In genomic region chr18:58668897-58669296, GRCh38 we compare ENCODE assay signal across 14 cellular contexts. TPM values are rescaled to one million over a fixed set of nuclear protein-coding genes. Genes with fewer than 3 reads are reported as not detected.
DNase-seq lines count a peak whose midpoint lies in the region; ATAC-seq and TF ChIP-seq lines count a peak whose summit lies in the region.
"Had no signal": no experiment of that assay in that cellular context is flagged by ENCODE, and none has a peak within 500 bp of the region (broad histone marks: within the 10 kb centered on the region; RNA-seq: fewer than 3 reads in every experiment).

No MANE protein-coding gene starts in this region.

- H3K4ac ChIP-seq in mesendoderm (ENCODE audit: low read depth, low read length): no peak overlapping the region

- H3K4me3 ChIP-seq in RWPE2 (ENCODE audit: severe bottlenecking): no peak overlapping the region
- H3K4me3 ChIP-seq in mesendoderm (ENCODE audit: low read length): no peak overlapping the region
- H3K4me3 ChIP-seq: lower lobe of right lung, ovary had no signal

- no CpG with 5 or more reads among the region's 3 CpGs for WGBS in mesendoderm (ENCODE audit: extremely low coverage, insufficient coverage, low lambda C conversion rate)

- H3K36me3 Mint-ChIP-seq in Calu3 (ENCODE audit: insufficient read depth, unreplicated experiment) (peaks cover 45% of the 10 kb centered on the region), HFFc6 (ENCODE audit: low read depth) (peaks cover 3% of the 10 kb centered on the region; the same call in 1 of the 2 replicates), type B pancreatic cell (peaks cover 2% of the 10 kb centered on the region)

- no peak overlapping the region for H3K18ac ChIP-seq in mesendoderm (ENCODE audit: low read length)

- H2AK5ac ChIP-seq in mesendoderm (ENCODE audit: low read length): no peak overlapping the region

- no peaks in the 10 kb centered on the region for H3K27me3 ChIP-seq in RWPE2 (ENCODE audit: insufficient read depth, poor library complexity, severe bottlenecking)
- H3K27me3 ChIP-seq in mesendoderm (ENCODE audit: insufficient read depth, low read length, poor library complexity): no peaks in the 10 kb centered on the region
- H3K27me3 ChIP-seq: ovary had no signal

- H3K27me3 Mint-ChIP-seq in Calu3 (ENCODE audit: unreplicated experiment) (no peaks in the 10 kb centered on the region), HFFc6 (ENCODE audit: insufficient read depth) (no peaks in the 10 kb centered on the region; the same call in 1 of the 2 replicates), type B pancreatic cell (peaks cover 18% of the 10 kb centered on the region)

- H3K79me1 ChIP-seq in mesendoderm (ENCODE audit: low read length): peaks cover 4% of the 10 kb centered on the region

- no peak overlapping the region for H2BK15ac ChIP-seq in mesendoderm (replicated peaks; ENCODE audit: low read depth)

- peak; percentile 7; the same call in 1 of the 3 replicates for ATAC-seq in RWPE2 (ENCODE audit: low read depth)
- ATAC-seq: activated T-cell treated with anti-CD3 and anti-CD28 coated beads, Interleukin-2, amount 50 U/mL, for 72 hours; CD8-positive, alpha-beta T cell had no signal

- no peak overlapping the region for H2BK120ac ChIP-seq in mesendoderm (ENCODE audit: low read depth, low read length)

- no peak overlapping the region for H2BK5ac ChIP-seq in mesendoderm (ENCODE audit: low read length)

- peak overlapping the region; percentile 91 for H3K4me3 Mint-ChIP-seq in Calu3 (ENCODE audit: low read depth, unreplicated experiment)
- H3K4me3 Mint-ChIP-seq in HFFc6: peak overlapping the region; percentile 87
- no peak overlapping the region for H3K4me3 Mint-ChIP-seq in type B pancreatic cell
- H3K4me3 Mint-ChIP-seq: CD8-positive, alpha-beta T cell had no signal

- no peak for DNase-seq in Calu3
- DNase-seq in HFFc6: peak; percentile 48
- DNase-seq in RWPE2 (ENCODE audit: low spot score): no peak
- peak; percentile 25 for DNase-seq in fibroblast of peridontal ligament (ENCODE audit: extremely low read depth)
- DNase-seq in midbrain (lab: John Stamatoyannopoulos, UW): no peak
- DNase-seq in type B pancreatic cell (ENCODE audit: extremely low spot score, unreplicated experiment): no peak
- DNase-seq in mesendoderm: no peak
- DNase-seq in GOT3 (lab: John Stamatoyannopoulos, UW): no peak
- DNase-seq: activated T-cell treated with anti-CD3 and anti-CD28 coated beads, Interleukin-2, amount 50 U/mL, for 72 hours; CD8-positive, alpha-beta T cell; lower lobe of right lung; NCI-H446; ovary; SHP77 treated with DMSO at 0.1 percent for 48 hours had no signal

- H3K36me3 ChIP-seq in RWPE2 (ENCODE audit: low read depth): no peaks in the 10 kb centered on the region
- H3K36me3 ChIP-seq in mesendoderm (ENCODE audit: control insufficient read depth, insufficient read depth, low read length): no peaks in the 10 kb centered on the region
- H3K36me3 ChIP-seq: lower lobe of right lung, ovary had no signal

- H4K5ac ChIP-seq in mesendoderm (ENCODE audit: low read length): no peak overlapping the region

- H3K23ac ChIP-seq in mesendoderm (ENCODE audit: low read length): no peak overlapping the region

- peaks cover 54% of the 10 kb centered on the region for H3K4me1 Mint-ChIP-seq in Calu3 (ENCODE audit: low read depth, unreplicated experiment)
- peaks cover 73% of the 10 kb centered on the region for H3K4me1 Mint-ChIP-seq in HFFc6 (ENCODE audit: low read depth)
- H3K4me1 Mint-ChIP-seq in type B pancreatic cell (ENCODE audit: unreplicated experiment): peaks cover 2% of the 10 kb centered on the region

- no peak overlapping the region for H4K8ac ChIP-seq in mesendoderm (ENCODE audit: low read depth, low read length)

- H3K9me3 Mint-ChIP-seq in Calu3 (ENCODE audit: low read depth, unreplicated experiment) (no peaks in the 10 kb centered on the region), HFFc6 (no peaks in the 10 kb centered on the region), type B pancreatic cell (no peaks in the 10 kb centered on the region)
- H3K9me3 Mint-ChIP-seq: activated T-cell treated with anti-CD3 and anti-CD28 coated beads, Interleukin-2, amount 50 U/mL, for 72 hours; CD8-positive, alpha-beta T cell had no signal

- CTCF ChIA-PET in Calu3 (lab: Charles Lee): interaction anchor here (0.7 to 0.9 kb wide), 3 partner anchors 77 to 139 kb away, joined by 3 read pairs; no protein-coding TSS in a partner anchor

- TF ChIP-seq CTCF in Calu3 (IDR thresholded peaks at IDR 0.05; ENCODE audit: unreplicated experiment): no peak
- TF ChIP-seq CTCF in HFFc6 (IDR thresholded peaks at IDR 0.05): no peak
- no peak for TF ChIP-seq CTCF in RWPE2 (IDR thresholded peaks at IDR 0.05; ENCODE audit: poor library complexity, severe bottlenecking)
- no peak for TF ChIP-seq CTCF in type B pancreatic cell (conservative IDR thresholded peaks at IDR 0.05)

- peaks cover 14% of the 10 kb centered on the region for H3K79me2 ChIP-seq in mesendoderm (ENCODE audit: control insufficient read depth, insufficient read depth, low read length)

- peak overlapping the region; percentile 87 for H3K27ac ChIP-seq in RWPE2 (ENCODE audit: poor library complexity, severe bottlenecking)
- no peak overlapping the region for H3K27ac ChIP-seq in mesendoderm (ENCODE audit: low read depth, low read length)
- H3K27ac ChIP-seq: lower lobe of right lung, ovary had no signal

- peaks cover 42% of the 10 kb centered on the region for H3K4me1 ChIP-seq in RWPE2 (ENCODE audit: insufficient read depth, poor library complexity, severe bottlenecking)
- H3K4me1 ChIP-seq in mesendoderm (ENCODE audit: control insufficient read depth, low read depth, low read length): peaks cover 4% of the 10 kb centered on the region

- H3K56ac ChIP-seq in mesendoderm (ENCODE audit: low read length): no peak overlapping the region

- intact Hi-C loops in Calu3 (cut with micrococcal nuclease; ENCODE audit: unreplicated experiment): no loop called here

- H3K4me2 ChIP-seq in mesendoderm (ENCODE audit: low read length): no peak overlapping the region

- H3K27ac Mint-ChIP-seq in Calu3 (ENCODE audit: unreplicated experiment): peak overlapping the region; percentile 78
- H3K27ac Mint-ChIP-seq in HFFc6: peak overlapping the region; percentile 79
- H3K27ac Mint-ChIP-seq in type B pancreatic cell: no peak overlapping the region
- H3K27ac Mint-ChIP-seq: activated T-cell treated with anti-CD3 and anti-CD28 coated beads, Interleukin-2, amount 50 U/mL, for 72 hours; CD8-positive, alpha-beta T cell had no signal

- BruUV-seq in Calu3 (replicated peaks; lab: Mats Ljungman, UMichigan): no TSS peak

- no peak overlapping the region for H3K9ac ChIP-seq in mesendoderm (ENCODE audit: low read length)

- H3K9me3 ChIP-seq in RWPE2 (ENCODE audit: severe bottlenecking): no peaks in the 10 kb centered on the region
- H3K9me3 ChIP-seq: lower lobe of right lung, ovary had no signal

RNA-seq across cellular contexts. Expression of gene MALT1, which starts 2.4 kb away (rescaled TPM):
- total RNA-seq in Calu3 (2022) (28.1 and 37.6 TPM in 2 replicates), type B pancreatic cell (ENCODE audit: low replicate concordance) (17.9 and 29.7 TPM in 2 replicates)
- total RNA-seq in HFFc6 (2021; fragmentation: NEBNext Ultra II Directional; extraction: Animal tissue kit (Norgen Biotek cat#: 25700)): 10 to 100 TPM; 19.9 to 25.6 (median 22.4) TPM
- 17.6 TPM for polyA plus RNA-seq in mesendoderm (2013, experiment 1 of 2)
- 17.7 TPM for polyA plus RNA-seq in mesendoderm (2013, experiment 2 of 2)

RNA-seq across cellular contexts. Expression of gene ALPK2, which starts 40.0 kb away (rescaled TPM):
- not detected in 2 replicates for total RNA-seq in Calu3 (2022)
- 10 to 100 TPM; 31.6 to 36.0 (median 35.1) TPM for total RNA-seq in HFFc6 (2021; fragmentation: NEBNext Ultra II Directional; extraction: Animal tissue kit (Norgen Biotek cat#: 25700))
- 0.24 and 1.5 TPM in 2 replicates for total RNA-seq in type B pancreatic cell (ENCODE audit: low replicate concordance)
- polyA plus RNA-seq in mesendoderm (2013, experiment 1 of 2): 3.0 TPM
- 3.0 TPM for polyA plus RNA-seq in mesendoderm (2013, experiment 2 of 2)
- total RNA-seq: lower lobe of right lung had no signal

Comparison
In these comparisons a context has a peak if more than half of its experiments do, and no peak if none do; other contexts are left out.
1. DNase-seq: peak in HFFc6 (single experiment) and fibroblast of peridontal ligament (single experiment); none in Calu3 (single experiment), RWPE2 (single experiment), midbrain (single experiment), type B pancreatic cell (single experiment), mesendoderm (single experiment) and GOT3 (single experiment).
2. RNA of gene ALPK2, which starts 40.0 kb away (total RNA-seq): 31.6 to 36.0 TPM in HFFc6; 0.24 to 1.5 TPM in type B pancreatic cell and not detected in Calu3; every median in the first group is over 10 times any median in the second.